29 cellular contexts compared by ENCODE assay signal in genomic region chr2:125167152-125167551, GRCh38.
A peak's percentile ranks its signal among the peaks of the same experiment; 100 is the strongest.
DNase-seq lines count a peak whose midpoint lies in the region; ATAC-seq, FAIRE-seq and TF ChIP-seq lines count a peak whose summit lies in the region.
"Had no signal": no experiment of that assay in that cellular context is flagged by ENCODE, and none has a peak within 500 bp of the region (broad histone marks: within the 10 kb centered on the region; RNA-seq: fewer than 3 reads in every experiment).

No MANE protein-coding gene starts in this region.

- no peak overlapping the region for H3K9ac ChIP-seq in astrocyte (ENCODE audit: low read length)

- H3K4me3 Mint-ChIP-seq in astrocyte (ENCODE audit: unreplicated experiment): no peak overlapping the region
- H3K4me3 Mint-ChIP-seq in CD4-positive, alpha-beta T cell: no peak overlapping the region
- H3K4me3 Mint-ChIP-seq: activated T-cell treated with anti-CD3 and anti-CD28 coated beads, Interleukin-2, amount 50 U/mL, for 72 hours; CD8-positive, alpha-beta T cell; naive B cell had no signal

- H3K27me3 Mint-ChIP-seq in astrocyte (ENCODE audit: low read depth, unreplicated experiment): no peaks in the 10 kb centered on the region
- no peaks in the 10 kb centered on the region for H3K27me3 Mint-ChIP-seq in CD4-positive, alpha-beta T cell
- H3K27me3 Mint-ChIP-seq: naive B cell had no signal

- intact Hi-C loops in CD4-positive, alpha-beta T cell (cut with DNase I, micrococcal nuclease): no loop called here

- H3K9me3 Mint-ChIP-seq in astrocyte (ENCODE audit: unreplicated experiment): no peaks in the 10 kb centered on the region
- H3K9me3 Mint-ChIP-seq in CD4-positive, alpha-beta T cell: peaks cover 5% of the 10 kb centered on the region

- peak overlapping the region; percentile 59 for H3K27ac Mint-ChIP-seq in astrocyte (ENCODE audit: unreplicated experiment)
- no peak overlapping the region for H3K27ac Mint-ChIP-seq in CD4-positive, alpha-beta T cell
- H3K27ac Mint-ChIP-seq: activated T-cell treated with anti-CD3 and anti-CD28 coated beads, Interleukin-2, amount 50 U/mL, for 72 hours; CD8-positive, alpha-beta T cell; naive B cell had no signal

- TF ChIP-seq CTCF in astrocyte (IDR thresholded peaks at IDR 0.05; ENCODE audit: insufficient read depth, low read depth, low read length): no peak
- TF ChIP-seq CTCF in fibroblast of pulmonary artery (IDR thresholded peaks at IDR 0.05; ENCODE audit: low read length, missing control alignments): no peak
- no peak for TF ChIP-seq CTCF in CD4-positive, alpha-beta T cell (IDR thresholded peaks at IDR 0.05)

- no peaks in the 10 kb centered on the region for H3K36me3 Mint-ChIP-seq in astrocyte (ENCODE audit: low read depth, unreplicated experiment)
- H3K36me3 Mint-ChIP-seq in CD4-positive, alpha-beta T cell (ENCODE audit: low read depth): no peaks in the 10 kb centered on the region
- H3K36me3 Mint-ChIP-seq: CD8-positive, alpha-beta T cell; naive B cell had no signal

- DNase-seq in AG08395 (ENCODE audit: low spot score) (peak; percentile 1), astrocyte (ENCODE audit: low read depth) (peak; percentile 2), fibroblast of pulmonary artery (ENCODE audit: low read depth) (peak; percentile 50)
- DNase-seq in CD4-positive, alpha-beta T cell: no peak
- DNase-seq: 8988T; activated CD4-positive, CD25-positive, alpha-beta regulatory T cell; activated naive CD4-positive, alpha-beta T cell; activated T-cell treated with anti-CD3 and anti-CD28 coated beads, Interleukin-2, amount 50 U/mL, for 72 hours; AML-193; CD8-positive, alpha-beta T cell; DMS 273 treated with DMSO at 0.1 percent for 48 hours; effector CD4-positive, alpha-beta T cell; islet precursor cell; left ventricle myocardium inferior; naive B cell; NCI-H2029; NCI-H2227 treated with DMSO at 0.1 percent for 48 hours; NCI-H526 treated with DMSO at 0.1 percent for 48 hours; Peyer's patch; psoas muscle; SJCRH30; stimulated activated naive CD8-positive, alpha-beta T cell treated with anti-CD3 and anti-CD28 coated beads, Interleukin-15, Interleukin-2, amounts not matched to agents 100 U/mL and 50 U/mL, for 24 hours had no signal

- H3K9me3 ChIP-seq in astrocyte (ENCODE audit: insufficient read depth, low read depth, low read length): no peaks in the 10 kb centered on the region
- H3K9me3 ChIP-seq in CD4-positive, alpha-beta T cell (ENCODE audit: control insufficient read depth, low read length): no peaks in the 10 kb centered on the region
- H3K9me3 ChIP-seq: left ventricle myocardium inferior, neutrophil, Peyer's patch, psoas muscle, SJCRH30, thoracic aorta had no signal

- no peaks in the 10 kb centered on the region for H4K20me1 ChIP-seq in astrocyte (ENCODE audit: insufficient read depth, low read length)

- no peak for FAIRE-seq in astrocyte (lab: Jason Lieb, UNC)
- FAIRE-seq: colon had no signal

- no peak overlapping the region for H3K4me2 ChIP-seq in astrocyte (ENCODE audit: low read length)

- no peaks in the 10 kb centered on the region for H3K27me3 ChIP-seq in astrocyte (ENCODE audit: insufficient read depth, low read length)
- H3K27me3 ChIP-seq in CD4-positive, alpha-beta T cell (ENCODE audit: control insufficient read depth, insufficient read depth, low read length): no peaks in the 10 kb centered on the region
- H3K27me3 ChIP-seq: neutrophil, Peyer's patch, SJCRH30 had no signal

- H3K36me3 ChIP-seq in astrocyte (ENCODE audit: insufficient read depth, low read length): no peaks in the 10 kb centered on the region
- H3K36me3 ChIP-seq: left ventricle myocardium inferior, neutrophil, Peyer's patch, SJCRH30, thoracic aorta had no signal

- peaks cover 26% of the 10 kb centered on the region for H3K4me1 Mint-ChIP-seq in astrocyte (ENCODE audit: low read depth, unreplicated experiment)
- no peaks in the 10 kb centered on the region for H3K4me1 Mint-ChIP-seq in CD4-positive, alpha-beta T cell (ENCODE audit: low read depth)
- H3K4me1 Mint-ChIP-seq: naive B cell had no signal

- H2AFZ ChIP-seq in astrocyte (ENCODE audit: low read depth, low read length): no peak overlapping the region

- no peak overlapping the region for H3K4me3 ChIP-seq in astrocyte (ENCODE audit: insufficient read depth, low read depth, low read length)
- H3K4me3 ChIP-seq in fibroblast of pulmonary artery (replicated peaks; ENCODE audit: low read depth, low read length): no peak overlapping the region
- H3K4me3 ChIP-seq: left ventricle myocardium inferior, Peyer's patch, psoas muscle, SJCRH30, thoracic aorta had no signal

- H3K27ac ChIP-seq in astrocyte (ENCODE audit: low read depth, low read length): no peak overlapping the region
- no peak overlapping the region for H3K27ac ChIP-seq in CD4-positive, alpha-beta T cell (ENCODE audit: low read depth, low read length)
- H3K27ac ChIP-seq: left ventricle myocardium inferior, neutrophil, Peyer's patch, psoas muscle, SJCRH30, thoracic aorta had no signal

- H3K79me2 ChIP-seq in astrocyte (ENCODE audit: insufficient read depth, low read length): no peaks in the 10 kb centered on the region

- ATAC-seq in HG02610 (IDR thresholded peaks at IDR 0.05; ENCODE audit: unreplicated experiment) (peak; percentile 59), GM19035 (IDR thresholded peaks at IDR 0.05; ENCODE audit: unreplicated experiment) (no peak), GM21717 (IDR thresholded peaks at IDR 0.05; ENCODE audit: unreplicated experiment) (no peak), HG02798 (IDR thresholded peaks at IDR 0.05; ENCODE audit: poor library complexity, unreplicated experiment) (no peak)
- ATAC-seq in CD4-positive, alpha-beta T cell (ENCODE audit: poor library complexity): no peak
- ATAC-seq: activated T-cell treated with anti-CD3 and anti-CD28 coated beads, Interleukin-2, amount 50 U/mL, for 72 hours; CD8-positive, alpha-beta T cell; psoas muscle; stimulated activated naive CD8-positive, alpha-beta T cell treated with anti-CD3 and anti-CD28 coated beads, Interleukin-15, Interleukin-2, amounts not matched to agents 100 U/mL and 50 U/mL, for 24 hours had no signal

- POLR2A ChIA-PET in CD4-positive, alpha-beta T cell (lab: Charles Lee): no interaction called here

- no peaks in the 10 kb centered on the region for H3K4me1 ChIP-seq in astrocyte (ENCODE audit: insufficient read depth, low read length)
- H3K4me1 ChIP-seq: left ventricle myocardium inferior, Peyer's patch, psoas muscle, SJCRH30 had no signal

- CTCF ChIA-PET in CD4-positive, alpha-beta T cell (lab: Charles Lee): no interaction called here

Comparison
In these comparisons a context has a peak if more than half of its experiments do, and no peak if none do; other contexts are left out.
1. DNase-seq: peak in AG08395 (single experiment), astrocyte (single experiment) and fibroblast of pulmonary artery (single experiment); none in CD4-positive, alpha-beta T cell (0 of 10).